22 cellular contexts compared by ENCODE assay signal in the genomic region with DNA sequence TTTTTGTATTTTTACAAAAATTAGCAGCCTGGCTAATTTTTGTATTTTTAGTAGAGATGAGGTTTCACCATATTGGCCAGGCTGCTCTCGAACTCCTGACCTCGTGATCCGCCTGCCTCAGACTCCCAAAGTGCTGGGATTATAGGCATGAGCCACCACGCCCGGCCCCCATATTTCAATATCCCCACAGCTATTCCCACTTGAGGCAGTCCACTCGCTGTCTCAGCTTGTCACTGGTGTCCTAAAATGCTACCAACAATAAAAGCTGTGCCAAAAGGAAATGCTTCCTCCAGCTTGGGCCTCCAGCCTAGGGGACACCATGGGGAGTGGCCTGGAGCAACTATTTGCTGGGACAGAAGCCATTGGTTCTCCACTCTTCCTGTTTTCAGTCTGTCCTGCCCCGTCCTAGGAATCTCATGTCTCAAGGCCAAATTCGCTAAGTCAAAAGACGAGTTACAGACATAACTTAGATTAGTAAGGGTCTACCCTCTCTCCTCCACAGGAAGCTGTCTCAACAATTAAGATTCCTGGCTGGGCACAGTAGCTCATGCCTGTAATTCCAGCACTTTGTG. TPM values are rescaled to one million over a fixed set of nuclear protein-coding genes. Genes with fewer than 3 reads are reported as not detected.
A peak's percentile ranks its signal among the peaks of the same experiment; 100 is the strongest.
DNase-seq lines count a peak whose midpoint lies in the region; ATAC-seq and TF ChIP-seq lines count a peak whose summit lies in the region.
"Had no signal": no experiment of that assay in that cellular context is flagged by ENCODE, and none has a peak within 500 bp of the region (broad histone marks: within the 10 kb centered on the region; RNA-seq: fewer than 3 reads in every experiment).

No MANE protein-coding gene starts in this region.

- H3K36me3 ChIP-seq in breast epithelium = no peaks in the 10 kb centered on the region
- H3K36me3 ChIP-seq in fibroblast of lung (ENCODE audit: control insufficient read depth, insufficient read depth, low read length) = no peaks in the 10 kb centered on the region
- no peaks in the 10 kb centered on the region for H3K36me3 ChIP-seq in right lobe of liver
- H3K36me3 ChIP-seq in upper lobe of left lung = no peaks in the 10 kb centered on the region

- 66% methylated on average over 7 of the region's 9 CpGs for WGBS in right lobe of liver (ENCODE audit: insufficient coverage, low coverage, low lambda C conversion rate, missing lambda C conversion rate)
- 65 to 76% methylated on average over 9 of the region's 9 CpGs for WGBS in upper lobe of left lung, 2 donors

- no peaks in the 10 kb centered on the region for H3K36me3 Mint-ChIP-seq in MCF 10A (ENCODE audit: insufficient read depth, unreplicated experiment)
- H3K36me3 Mint-ChIP-seq: CD14-positive monocyte, naive B cell had no signal

- no peaks in the 10 kb centered on the region for H3K27me3 ChIP-seq in breast epithelium
- no peaks in the 10 kb centered on the region for H3K27me3 ChIP-seq in fibroblast of lung (ENCODE audit: control insufficient read depth, insufficient read depth, low read length)
- H3K27me3 ChIP-seq in right lobe of liver = no peaks in the 10 kb centered on the region
- no peaks in the 10 kb centered on the region for H3K27me3 ChIP-seq in upper lobe of left lung

- no peaks in the 10 kb centered on the region for H4K20me1 ChIP-seq in fibroblast of lung (ENCODE audit: control insufficient read depth, extremely low read depth, insufficient read depth, low read length)

- no peaks in the 10 kb centered on the region for H3K4me1 ChIP-seq in breast epithelium
- H3K4me1 ChIP-seq in fibroblast of lung (ENCODE audit: control insufficient read depth, extremely low read depth, insufficient read depth, low read length) = peaks cover 4% of the 10 kb centered on the region
- H3K4me1 ChIP-seq in right lobe of liver = no peaks in the 10 kb centered on the region
- peaks cover 0 to 3% (median 0%) of the 10 kb centered on the region in 4 donors for H3K4me1 ChIP-seq in upper lobe of left lung

- no peak overlapping the region for H3K9ac ChIP-seq in fibroblast of lung (ENCODE audit: insufficient read depth, low read length)

- intact Hi-C loops in breast epithelium (cut with DNase I; ENCODE audit: low total_unique reads) = no loop called here
- intact Hi-C loops in MCF 10A (cut with micrococcal nuclease) = no loop called here
- intact Hi-C loops in right lobe of liver (cut with DNase I) = no loop called here

- H3K9me3 Mint-ChIP-seq in MCF 10A (ENCODE audit: unreplicated experiment) = no peaks in the 10 kb centered on the region
- H3K9me3 Mint-ChIP-seq: activated B cell treated with CpG ODN at 0.5 μM for 24 hours; central memory CD8-positive, alpha-beta T cell; effector memory CD8-positive, alpha-beta T cell; naive B cell had no signal

- peaks cover 9% of the 10 kb centered on the region for H3K4me1 Mint-ChIP-seq in MCF 10A (ENCODE audit: insufficient read depth, unreplicated experiment)
- H3K4me1 Mint-ChIP-seq: activated B cell treated with CpG ODN at 0.5 μM for 24 hours; central memory CD8-positive, alpha-beta T cell; naive B cell had no signal

- no TSS peak for BruUV-seq in MCF 10A (replicated peaks; lab: Mats Ljungman, UMichigan)

- H3K4me3 ChIP-seq in breast epithelium (no peak overlapping the region), fibroblast of lung (replicated peaks in 1 of 4; ENCODE audit: control extremely low read depth in 1 of 4, insufficient read depth in 1 of 4, low read depth in 3 of 4, low read length in 4 of 4) (no peak overlapping the region), right lobe of liver (no peak overlapping the region), upper lobe of left lung (no peak overlapping the region)
- H3K4me3 ChIP-seq: smooth muscle cell had no signal

- CTCF ChIA-PET in MCF 10A (lab: Yijun Ruan, JAX) = interaction anchor here (1.5 kb wide), 1 partner anchor 36 kb away, joined by 3 read pairs; no protein-coding TSS in a partner anchor

- no peak overlapping the region for H3K4me3 Mint-ChIP-seq in MCF 10A (ENCODE audit: unreplicated experiment)
- H3K4me3 Mint-ChIP-seq: activated B cell treated with CpG ODN at 0.5 μM for 24 hours; CD14-positive monocyte; central memory CD8-positive, alpha-beta T cell; effector memory CD8-positive, alpha-beta T cell had no signal

- TF ChIP-seq CTCF in breast epithelium (IDR thresholded peaks at IDR 0.05) (no peak), MCF 10A (IDR thresholded peaks at IDR 0.05; ENCODE audit: unreplicated experiment) (no peak), fibroblast of lung (conservative IDR thresholded peaks at IDR 0.05 in 1 of 2, IDR thresholded peaks at IDR 0.05 in 1 of 2; ENCODE audit: low read depth in 1 of 2, low read length in 2 of 2) (no peak), right lobe of liver (IDR thresholded peaks at IDR 0.05) (no peak), upper lobe of left lung (IDR thresholded peaks at IDR 0.05) (no peak), GM13976 (IDR thresholded peaks at IDR 0.05; ENCODE audit: borderline replicate concordance, control extremely low read depth, extremely low read depth, insufficient read depth, missing control alignments) (no peak)

- H3K27me3 Mint-ChIP-seq in MCF 10A (ENCODE audit: insufficient read depth, unreplicated experiment) = no peaks in the 10 kb centered on the region
- H3K27me3 Mint-ChIP-seq: activated B cell treated with CpG ODN at 0.5 μM for 24 hours; central memory CD8-positive, alpha-beta T cell; effector memory CD8-positive, alpha-beta T cell had no signal

- H3K27ac Mint-ChIP-seq in MCF 10A (ENCODE audit: low read depth, unreplicated experiment) = no peak overlapping the region
- H3K27ac Mint-ChIP-seq: activated B cell treated with CpG ODN at 0.5 μM for 24 hours, naive B cell had no signal

- H3K9me3 ChIP-seq in breast epithelium = no peaks in the 10 kb centered on the region
- no peaks in the 10 kb centered on the region for H3K9me3 ChIP-seq in fibroblast of lung (ENCODE audit: control insufficient read depth, insufficient read depth, low read depth, low read length)
- no peaks in the 10 kb centered on the region for H3K9me3 ChIP-seq in right lobe of liver
- H3K9me3 ChIP-seq in upper lobe of left lung = no peaks in the 10 kb centered on the region

- in situ Hi-C loops in GM13976 (cut with MboI; ENCODE audit: low sequenced_read_pairs, unreplicated experiment) = no loop called here

- no peak for TF ChIP-seq EP300 in upper lobe of left lung (IDR thresholded peaks at IDR 0.05)

- ATAC-seq in right lobe of liver = peak; percentile 86 to 96 (median 92)
- no peak for ATAC-seq in upper lobe of left lung (ENCODE audit: low FRiP score in 2 of 2)
- ATAC-seq in esophagus mucosa = no peak
- ATAC-seq: effector memory CD8-positive, alpha-beta T cell had no signal

- TF ChIP-seq POLR2A in breast epithelium (IDR thresholded peaks at IDR 0.05) (no peak), right lobe of liver (IDR thresholded peaks at IDR 0.05) (no peak), upper lobe of left lung (IDR thresholded peaks at IDR 0.05) (no peak)

- H3K27ac ChIP-seq in breast epithelium (peak overlapping the region; percentile 22 to 56), fibroblast of lung (ENCODE audit: insufficient read depth, low read length) (no peak overlapping the region), right lobe of liver (no peak overlapping the region), upper lobe of left lung (peak overlapping the region in 3 of 4 donors; percentile 5 to 81 (median 61))

- POLR2A ChIA-PET in MCF 10A (lab: Yijun Ruan, JAX) = interaction anchor here (0.6 kb wide), 1 partner anchor 63 kb away, joined by 3 read pairs; no protein-coding TSS in a partner anchor

- peak overlapping the region; percentile 34 for H2AFZ ChIP-seq in fibroblast of lung (ENCODE audit: low read length)

- no peak overlapping the region for H3K4me2 ChIP-seq in fibroblast of lung (ENCODE audit: extremely low read depth, insufficient read depth, low read length)
- H3K4me2 ChIP-seq: smooth muscle cell had no signal

- DNase-seq in breast epithelium (ENCODE audit: low spot score in 2 of 2) (no peak), MCF 10A (ENCODE audit: unreplicated experiment) (no peak), fibroblast of lung (ENCODE audit: low read depth in 2 of 2) (peak in 1 of 2 donors; percentile 7), right lobe of liver (no peak), upper lobe of left lung (no peak), GM13976 (ENCODE audit: low spot score) (no peak), cerebellum (ENCODE audit: low spot score) (no peak)
- DNase-seq: activated B cell treated with CpG ODN at 0.5 μM for 24 hours; activated CD8-positive, alpha-beta memory T cell treated with anti-CD3 and anti-CD28 coated beads for 24 hours; DMS53; effector memory CD8-positive, alpha-beta T cell; foreskin fibroblast; Kasumi-1; naive B cell; NCI-H1417 treated with DMSO at 0.1 percent for 48 hours; NCI-H2171; NCI-H69; stimulated activated CD8-positive, alpha-beta memory T cell treated with anti-CD3 and anti-CD28 coated beads, Interleukin-4, amount 100 ng/mL, for 48 hours had no signal

- no peaks in the 10 kb centered on the region for H3K79me2 ChIP-seq in fibroblast of lung (ENCODE audit: control insufficient read depth, insufficient read depth, low read length)

RNA-seq across cellular contexts. Expression of gene SPINDOC, which starts 7.3 kb away (rescaled TPM):
- total RNA-seq in breast epithelium (10 to 100 TPM in 2 of 3 donors, 1 to 10 TPM in 1; 4.8 to 13.8 (median 12.1) TPM), MCF 10A (2022) (17.1 and 21.4 TPM in 2 replicates), fibroblast of lung (10.7 and 10.8 TPM in 2 replicates), right lobe of liver (1 to 10 TPM; 2.2 to 5.0 (median 2.7) TPM), upper lobe of left lung (10 to 100 TPM in 5 of 6 donors, 1 to 10 TPM in 1; 9.0 to 22.5 (median 16.3) TPM), esophagus mucosa (4.4 TPM), cerebellum (12.2 TPM)
- polyA plus RNA-seq in fibroblast of lung = 10.9 and 13.9 TPM in 2 replicates
- polyA plus RNA-seq in fibroblast of lung (2012) = 15.7 and 22.1 TPM in 2 replicates
- 8.2 and 8.9 TPM in 2 replicates for polyA minus RNA-seq in fibroblast of lung (ENCODE audit: low replicate concordance)

RNA-seq across cellular contexts. Expression of gene MARK2, which starts 33.0 kb away (rescaled TPM):
- total RNA-seq in breast epithelium (10 to 100 TPM; 12.6 to 34.0 (median 22.3) TPM), MCF 10A (2022) (36.9 and 39.8 TPM in 2 replicates), fibroblast of lung (5.4 and 6.4 TPM in 2 replicates), right lobe of liver (10 to 100 TPM; 10.6 to 14.8 (median 12.2) TPM), upper lobe of left lung (10 to 100 TPM; 41.7 to 67.1 (median 50.7) TPM), esophagus mucosa (70.6 TPM), cerebellum (12.5 TPM)
- 12.3 and 16.8 TPM in 2 replicates for polyA plus RNA-seq in fibroblast of lung
- 10.2 and 13.6 TPM in 2 replicates for polyA plus RNA-seq in fibroblast of lung (2012)
- 6.4 and 13.5 TPM in 2 replicates for polyA minus RNA-seq in fibroblast of lung (ENCODE audit: low replicate concordance)

RNA-seq across cellular contexts. Expression of gene ZFTA, which starts 37.4 kb away (rescaled TPM):
- total RNA-seq in breast epithelium (10 to 100 TPM in 1 of 3 donors, 1 to 10 TPM in 2; 8.8 to 12.5 (median 9.7) TPM), MCF 10A (2022) (2.6 and 5.2 TPM in 2 replicates), fibroblast of lung (12.9 and 14.4 TPM in 2 replicates), right lobe of liver (10 to 100 TPM in 1 of 6 experiments, 1 to 10 TPM in 5; 4.8 to 10.7 (median 6.6) TPM), upper lobe of left lung (10 to 100 TPM in 3 of 6 donors, 1 to 10 TPM in 3; 6.1 to 13.1 (median 9.7) TPM), esophagus mucosa (2.9 TPM), cerebellum (37.2 TPM)
- 5.4 and 6.0 TPM in 2 replicates for polyA plus RNA-seq in fibroblast of lung
- 6.8 and 8.2 TPM in 2 replicates for polyA plus RNA-seq in fibroblast of lung (2012)
- 2.6 and 5.0 TPM in 2 replicates for polyA minus RNA-seq in fibroblast of lung (ENCODE audit: low replicate concordance)
- polyA plus RNA-seq: CD14-positive monocyte had no signal

Comparison
In these comparisons a context has a peak if more than half of its experiments do, and no peak if none do; other contexts are left out.
1. H3K27ac ChIP-seq: peak in breast epithelium (2 of 2) and upper lobe of left lung (3 of 4); none in fibroblast of lung (single experiment) and right lobe of liver (0 of 3).
2. ATAC-seq: peak in right lobe of liver (4 of 4); none in upper lobe of left lung (0 of 2) and esophagus mucosa (single experiment).